In genomic region chr2:224060783-224061482, GRCh38 we compare ENCODE assay signal across 24 cellular contexts.
"Had no signal": no experiment of that assay in that cellular context is flagged by ENCODE, and none has a peak within 500 bp of the region (broad histone marks: within the 10 kb centered on the region; RNA-seq: fewer than 3 reads in every experiment).

No MANE protein-coding gene starts in this region.

- H3K27ac ChIP-seq: PC-9, SK-N-MC, WERI-Rb-1 had no signal

- H3K27ac Mint-ChIP-seq: activated CD4-positive, alpha-beta memory T cell treated with anti-CD3 and anti-CD28 coated beads, Interleukin-2, amount 10 ng/mL, durations not matched to agents 7 days and 5 days; activated CD4-positive, alpha-beta T cell treated with anti-CD3 and anti-CD28 coated beads for 36 hours; activated naive CD4-positive, alpha-beta T cell treated with anti-CD3 and anti-CD28 coated beads, Interleukin-2, amount 10 ng/mL, durations not matched to agents 7 days and 5 days; activated naive CD8-positive, alpha-beta T cell treated with anti-CD3 and anti-CD28 coated beads for 36 hours; activated T-helper 17 cell treated with anti-CD3 and anti-CD28 coated beads, Interleukin-2, amount 50 U/mL, for 72 hours; T-cell had no signal

- H3K9me3 Mint-ChIP-seq: activated CD4-positive, alpha-beta memory T cell treated with anti-CD3 and anti-CD28 coated beads, Interleukin-2, amount 10 ng/mL, durations not matched to agents 7 days and 5 days; activated naive CD4-positive, alpha-beta T cell treated with anti-CD3 and anti-CD28 coated beads, Interleukin-2, amount 10 ng/mL, durations not matched to agents 7 days and 5 days; activated naive CD8-positive, alpha-beta T cell treated with anti-CD3 and anti-CD28 coated beads for 36 hours; activated T-helper 17 cell treated with anti-CD3 and anti-CD28 coated beads, Interleukin-2, amount 50 U/mL, for 72 hours; T-cell had no signal

- H3K4me3 Mint-ChIP-seq: activated CD4-positive, alpha-beta memory T cell treated with anti-CD3 and anti-CD28 coated beads, Interleukin-2, amount 10 ng/mL, durations not matched to agents 7 days and 5 days; activated CD4-positive, alpha-beta T cell treated with anti-CD3 and anti-CD28 coated beads for 36 hours; activated naive CD4-positive, alpha-beta T cell treated with anti-CD3 and anti-CD28 coated beads, Interleukin-2, amount 10 ng/mL, durations not matched to agents 7 days and 5 days; activated naive CD8-positive, alpha-beta T cell treated with anti-CD3 and anti-CD28 coated beads for 36 hours; activated T-helper 17 cell treated with anti-CD3 and anti-CD28 coated beads, Interleukin-2, amount 50 U/mL, for 72 hours; T-cell had no signal

- H3K4me1 Mint-ChIP-seq: activated CD4-positive, alpha-beta memory T cell treated with anti-CD3 and anti-CD28 coated beads, Interleukin-2, amount 10 ng/mL, durations not matched to agents 7 days and 5 days; activated CD4-positive, alpha-beta T cell treated with anti-CD3 and anti-CD28 coated beads for 36 hours; activated naive CD4-positive, alpha-beta T cell treated with anti-CD3 and anti-CD28 coated beads, Interleukin-2, amount 10 ng/mL, durations not matched to agents 7 days and 5 days; activated naive CD8-positive, alpha-beta T cell treated with anti-CD3 and anti-CD28 coated beads for 36 hours; activated T-helper 17 cell treated with anti-CD3 and anti-CD28 coated beads, Interleukin-2, amount 50 U/mL, for 72 hours; T-cell had no signal

- ATAC-seq: activated CD4-positive, alpha-beta T cell treated with anti-CD3 and anti-CD28 coated beads for 36 hours; activated T-helper 17 cell treated with anti-CD3 and anti-CD28 coated beads, Interleukin-2, amount 50 U/mL, for 72 hours; T-cell had no signal

- H3K4me3 ChIP-seq: PC-9, SK-N-MC had no signal

- H3K27me3 Mint-ChIP-seq: activated CD4-positive, alpha-beta T cell treated with anti-CD3 and anti-CD28 coated beads for 36 hours; activated naive CD4-positive, alpha-beta T cell treated with anti-CD3 and anti-CD28 coated beads, Interleukin-2, amount 10 ng/mL, durations not matched to agents 7 days and 5 days; activated naive CD8-positive, alpha-beta T cell treated with anti-CD3 and anti-CD28 coated beads for 36 hours had no signal

- H2AFZ ChIP-seq: PC-9 had no signal

- H3K4me2 ChIP-seq: PC-9 had no signal

- H3K36me3 Mint-ChIP-seq: activated naive CD4-positive, alpha-beta T cell treated with anti-CD3 and anti-CD28 coated beads, Interleukin-2, amount 10 ng/mL, durations not matched to agents 7 days and 5 days; activated naive CD8-positive, alpha-beta T cell treated with anti-CD3 and anti-CD28 coated beads for 36 hours; T-cell had no signal

- H3K36me3 ChIP-seq: WERI-Rb-1 had no signal

- DNase-seq: activated CD4-positive, alpha-beta memory T cell treated with anti-CD3 and anti-CD28 coated beads, Interleukin-2, amount 10 ng/mL, durations not matched to agents 7 days and 5 days; activated CD4-positive, alpha-beta T cell treated with anti-CD3 and anti-CD28 coated beads for 36 hours; activated CD4-positive, alpha-beta T cell treated with anti-CD3 and anti-CD28 coated beads, Interleukin-2, amount 50 U/mL, for 1 hour; activated gamma-delta T cell; activated naive CD4-positive, alpha-beta T cell treated with anti-CD3 and anti-CD28 coated beads, Interleukin-2, amount 10 ng/mL, durations not matched to agents 7 days and 5 days; activated naive CD8-positive, alpha-beta T cell treated with anti-CD3 and anti-CD28 coated beads for 36 hours; activated T-cell treated with anti-CD3 and anti-CD28 coated beads for 4 hours; activated T-cell treated with anti-CD3 and anti-CD28 coated beads, Interleukin-2, amount 50 U/mL, for 48 hours; cerebellar nuclear complex; KG1; NCI-H1048; NCI-H2029; NCI-H2107; NCI-H2171 treated with DMSO at 0.1 percent for 48 hours; NCI-H526 treated with DMSO at 0.1 percent for 48 hours; NCI-H82; PC-9; SHP77 treated with DMSO at 0.1 percent for 48 hours; T-cell; T-helper 2 cell; T1000; WERI-Rb-1 had no signal
